Comparison of ENCODE assay signal across 8 cellular contexts in genomic region chr4:139266208-139266582, GRCh38. TPM values are rescaled to one million over a fixed set of nuclear protein-coding genes. Genes with fewer than 3 reads are reported as not detected.
A peak's percentile ranks its signal among the peaks of the same experiment; 100 is the strongest.
DNase-seq lines count a peak whose midpoint lies in the region; ATAC-seq and TF ChIP-seq lines count a peak whose summit lies in the region.

No MANE protein-coding gene starts in this region.

- peak overlapping the region; percentile 6 to 79 (median 72); a peak in 20 of 22 replicates for H3K27ac ChIP-seq in BLaER1 treated with 17β-estradiol and CSF1 and Interleukin-3, amounts not matched to agents 10 nM and 100 nM

- intact Hi-C loops in MCF 10A (cut with micrococcal nuclease): no loop called here

- H3K9ac ChIP-seq in BLaER1 treated with 17β-estradiol and CSF1 and Interleukin-3, amounts not matched to agents 10 nM and 100 nM: peak overlapping the region; percentile 26 to 64 (median 60); a peak in 20 of 22 replicates

- POLR2A ChIA-PET in MCF 10A (lab: Yijun Ruan, JAX): interaction anchor here (0.6 to 3.6 kb wide), 12 partner anchors 9 to 251 kb away, joined by 3 to 34 read pairs (median 4); partner anchors contain the start of genes NAA15, NDUFC1 and NOCT

- ATAC-seq in HG03135 (IDR thresholded peaks at IDR 0.05; ENCODE audit: unreplicated experiment): peak; percentile 1
- no peak for ATAC-seq in omental fat pad (ENCODE audit: low FRiP score)
- ATAC-seq in HG02885 (IDR thresholded peaks at IDR 0.05; ENCODE audit: poor library complexity, unreplicated experiment): no peak

- H3K36me3 ChIP-seq in BLaER1 treated with 17β-estradiol and CSF1 and Interleukin-3, amounts not matched to agents 10 nM and 100 nM: no peaks in the 10 kb centered on the region
- no peaks in the 10 kb centered on the region for H3K36me3 ChIP-seq in neuron (ENCODE audit: insufficient read depth, low read length)

- no peaks in the 10 kb centered on the region for H4K20me1 ChIP-seq in BLaER1 treated with 17β-estradiol and CSF1 and Interleukin-3, amounts not matched to agents 10 nM and 100 nM

- TF ChIP-seq CTCF in MCF 10A (IDR thresholded peaks at IDR 0.05; ENCODE audit: unreplicated experiment) (no peak), omental fat pad (IDR thresholded peaks at IDR 0.05) (no peak)

- peak overlapping the region; percentile 71 for H3K4me3 Mint-ChIP-seq in MCF 10A (ENCODE audit: unreplicated experiment)

- BruUV-seq in MCF 10A (replicated peaks; lab: Mats Ljungman, UMichigan): no TSS peak

- DNase-seq in MCF 10A (ENCODE audit: unreplicated experiment) (no peak), omental fat pad (ENCODE audit: low spot score) (no peak), NCI-H1436 treated with DMSO at 0.1 percent for 48 hours (lab: John Stamatoyannopoulos, UW) (no peak)
- no peak for DNase-seq in effector CD4-positive, alpha-beta T cell

- H3K27me3 Mint-ChIP-seq in MCF 10A (ENCODE audit: insufficient read depth, unreplicated experiment): no peaks in the 10 kb centered on the region

- peak overlapping the region; percentile 51 to 82 (median 71) for H3K4me2 ChIP-seq in BLaER1 treated with 17β-estradiol and CSF1 and Interleukin-3, amounts not matched to agents 10 nM and 100 nM

- peaks cover 25 to 37% (median 35%) of the 10 kb centered on the region in 10 experiments for H3K4me1 ChIP-seq in BLaER1 treated with 17β-estradiol and CSF1 and Interleukin-3, amounts not matched to agents 10 nM and 100 nM
- H3K4me1 ChIP-seq in neuron (ENCODE audit: insufficient read depth, low read length): peaks cover 12% of the 10 kb centered on the region

- no peaks in the 10 kb centered on the region for H3K36me3 Mint-ChIP-seq in MCF 10A (ENCODE audit: insufficient read depth, unreplicated experiment)

- peaks cover 14% of the 10 kb centered on the region for H3K4me1 Mint-ChIP-seq in MCF 10A (ENCODE audit: insufficient read depth, unreplicated experiment)

- CTCF ChIA-PET in MCF 10A (lab: Yijun Ruan, JAX): interaction anchor here (1.0 to 1.7 kb wide), 3 partner anchors 8 to 30 kb away, joined by 4 to 9 read pairs (median 4); no protein-coding TSS in a partner anchor

- H3K27me3 ChIP-seq in BLaER1 treated with 17β-estradiol and CSF1 and Interleukin-3, amounts not matched to agents 10 nM and 100 nM: no peaks in the 10 kb centered on the region
- no peaks in the 10 kb centered on the region for H3K27me3 ChIP-seq in neuron (ENCODE audit: insufficient read depth, low read length)

- H3K4me3 ChIP-seq in BLaER1 treated with 17β-estradiol and CSF1 and Interleukin-3, amounts not matched to agents 10 nM and 100 nM: peak overlapping the region; percentile 34 to 54 (median 40); a peak in 15 of 20 replicates
- peak overlapping the region; percentile 57 for H3K4me3 ChIP-seq in neuron (ENCODE audit: low read length)

- H2AFZ ChIP-seq in neuron (ENCODE audit: low read depth, low read length): peak overlapping the region; percentile 91

- no peaks in the 10 kb centered on the region for H3K9me3 Mint-ChIP-seq in MCF 10A (ENCODE audit: unreplicated experiment)

- peak overlapping the region; percentile 61 for H3K27ac Mint-ChIP-seq in MCF 10A (ENCODE audit: low read depth, unreplicated experiment)

- no peaks in the 10 kb centered on the region for H3K9me3 ChIP-seq in BLaER1 treated with 17β-estradiol and CSF1 and Interleukin-3, amounts not matched to agents 10 nM and 100 nM (replicated peaks in 1 of 11)
- H3K9me3 ChIP-seq in neuron (ENCODE audit: low read length): no peaks in the 10 kb centered on the region

RNA-seq across cellular contexts. Expression of gene MGARP, which starts 13.8 kb away (rescaled TPM):
- not detected in 2 replicates for total RNA-seq in MCF 10A (2022)
- 10 to 100 TPM in 1 of 4 donors, 1 to 10 TPM in 2, under 1 TPM in 1; 0.63 to 20.6 (median 7.5) TPM for total RNA-seq in omental fat pad

RNA-seq across cellular contexts. Expression of gene NAA15, which starts 35.1 kb away (rescaled TPM):
- 54.9 and 80.6 TPM in 2 replicates for total RNA-seq in MCF 10A (2022)
- total RNA-seq in omental fat pad: 10 to 100 TPM; 25.7 to 70.9 (median 32.0) TPM

RNA-seq across cellular contexts. Expression of gene NDUFC1, which starts 36.1 kb away (rescaled TPM):
- 86.1 and 102 TPM in 2 replicates for total RNA-seq in MCF 10A (2022)
- total RNA-seq in omental fat pad: 10 to 100 TPM; 23.9 to 34.5 (median 29.7) TPM
